ENCODE assay signal across 34 cellular contexts in genomic region chr10:22174442-22174841, GRCh38. TPM values are rescaled to one million over a fixed set of nuclear protein-coding genes. Genes with fewer than 3 reads are reported as not detected.
"Had no signal": no experiment of that assay in that cellular context is flagged by ENCODE, and none has a peak within 500 bp of the region (broad histone marks: within the 10 kb centered on the region; RNA-seq: fewer than 3 reads in every experiment).

No MANE protein-coding gene starts in this region.

- H3K36me3 ChIP-seq: adrenal gland, Peyer's patch, SJSA1 had no signal

- ATAC-seq: activated CD4-positive, alpha-beta T cell treated with anti-CD3 and anti-CD28 coated beads for 36 hours; activated CD4-positive, CD25-positive, alpha-beta regulatory T cell treated with anti-CD3 and anti-CD28 coated beads, Interleukin-2, amount 50 U/mL, for 24 hours; activated CD8-positive, alpha-beta T cell treated with anti-CD3 and anti-CD28 coated beads, Interleukin-2, amount 10 ng/mL, durations not matched to agents 7 days and 5 days; body of pancreas; WTC11 had no signal

- H3K4me1 ChIP-seq: adrenal gland, body of pancreas, Peyer's patch, SJSA1 had no signal

- H3K27ac ChIP-seq: adrenal gland, body of pancreas, Peyer's patch, SJSA1 had no signal

- H3K9ac ChIP-seq: SK-N-SH had no signal

- H3K27me3 ChIP-seq: body of pancreas, Peyer's patch, SJSA1 had no signal

- H3K9me3 ChIP-seq: adrenal gland, body of pancreas, SJSA1 had no signal

- DNase-seq: activated CD4-positive, alpha-beta T cell treated with anti-CD3 and anti-CD28 coated beads for 36 hours; activated CD4-positive, alpha-beta T cell treated with anti-CD3 and anti-CD28 coated beads, Interleukin-2, amount 10 ng/mL, durations not matched to agents 7 days and 5 days; activated CD4-positive, alpha-beta T cell treated with anti-CD3 and anti-CD28 coated beads, Interleukin-2, amount 50 U/mL, for 48 hours; activated CD8-positive, alpha-beta T cell treated with anti-CD3 and anti-CD28 coated beads, Interleukin-2, amount 10 ng/mL, durations not matched to agents 7 days and 5 days; activated gamma-delta T cell; activated naive CD4-positive, alpha-beta T cell treated with Interleukin-2 at 50 U/mL for 16 hours; activated T-cell treated with anti-CD3 and anti-CD28 coated beads, Interleukin-2, amount 50 U/mL, for 24 hours; adrenal gland; anterior cingulate cortex; body of pancreas; caudate nucleus; Karpas-422; KBM-7; MM.1S; MV-4-11; NCI-H1092; NCI-H1436 treated with DMSO at 0.1 percent for 48 hours; NCI-H187; NCI-H2029 treated with DMSO at 0.1 percent for 48 hours; NCI-H2107; NCI-H2171; NCI-H510A; NCI-H526 treated with DMSO at 0.1 percent for 48 hours; NCI-H774; Peyer's patch; RPMI8226; SHP77 treated with DMSO at 0.1 percent for 48 hours; SK-N-SH had no signal

- H3K4me3 ChIP-seq: adrenal gland, body of pancreas, Peyer's patch, SJSA1 had no signal

- H3K4me2 ChIP-seq: SK-N-SH had no signal

- H3K9me2 ChIP-seq: SK-N-SH had no signal

RNA-seq across cellular contexts. Expression of gene EBLN1, which starts 43.4 kb away (rescaled TPM):
- total RNA-seq: activated CD4-positive, alpha-beta T cell treated with anti-CD3 and anti-CD28 coated beads for 36 hours; activated CD4-positive, alpha-beta T cell treated with anti-CD3 and anti-CD28 coated beads, Interleukin-2, amount 10 ng/mL, durations not matched to agents 7 days and 5 days; activated CD8-positive, alpha-beta T cell treated with anti-CD3 and anti-CD28 coated beads, Interleukin-2, amount 10 ng/mL, durations not matched to agents 7 days and 5 days; activated T-helper 2 cell treated with anti-CD3 and anti-CD28 coated beads, Interferon-gamma antibody, Interleukin-2, Interleukin-4, amounts not matched to agents 10 μg/mL and 5 μg/mL and 100 μg/mL, durations not matched to agents 14 hours and 24 hours and 36 hours; adrenal gland; body of pancreas; bronchial epithelial cell; Peyer's patch; SJSA1; WTC11 had no signal
- polyA plus RNA-seq: adrenal gland, IgD-negative memory B cell, SK-N-SH had no signal
